In the genomic region with DNA sequence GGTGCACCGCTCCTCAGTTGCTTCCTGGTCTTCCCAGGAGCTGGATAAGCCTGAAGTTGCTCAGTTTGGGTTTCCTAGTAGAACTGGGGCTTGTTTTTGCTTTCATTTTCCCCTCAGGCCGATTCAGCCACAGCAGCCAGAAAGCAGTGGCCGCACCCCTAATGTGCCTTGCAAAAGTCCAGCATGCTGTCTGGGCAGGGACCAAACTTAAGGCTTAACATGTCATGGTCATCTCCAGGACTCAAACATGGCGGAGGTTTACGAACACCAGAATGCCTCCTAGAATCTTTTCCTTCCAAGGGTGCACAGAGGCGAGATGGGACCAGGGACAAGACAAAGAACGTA, we compare ENCODE assay signal across 1 cellular context.
TF ChIP-seq lines count a peak whose summit lies in the region.

No MANE protein-coding gene starts in this region.

TF ChIP-seq in HEK293, 187 proteins besides CTCF, POLR2A, EP300 and RAD21 (continued from another document):
- TF ChIP-seq, protein P1, sequence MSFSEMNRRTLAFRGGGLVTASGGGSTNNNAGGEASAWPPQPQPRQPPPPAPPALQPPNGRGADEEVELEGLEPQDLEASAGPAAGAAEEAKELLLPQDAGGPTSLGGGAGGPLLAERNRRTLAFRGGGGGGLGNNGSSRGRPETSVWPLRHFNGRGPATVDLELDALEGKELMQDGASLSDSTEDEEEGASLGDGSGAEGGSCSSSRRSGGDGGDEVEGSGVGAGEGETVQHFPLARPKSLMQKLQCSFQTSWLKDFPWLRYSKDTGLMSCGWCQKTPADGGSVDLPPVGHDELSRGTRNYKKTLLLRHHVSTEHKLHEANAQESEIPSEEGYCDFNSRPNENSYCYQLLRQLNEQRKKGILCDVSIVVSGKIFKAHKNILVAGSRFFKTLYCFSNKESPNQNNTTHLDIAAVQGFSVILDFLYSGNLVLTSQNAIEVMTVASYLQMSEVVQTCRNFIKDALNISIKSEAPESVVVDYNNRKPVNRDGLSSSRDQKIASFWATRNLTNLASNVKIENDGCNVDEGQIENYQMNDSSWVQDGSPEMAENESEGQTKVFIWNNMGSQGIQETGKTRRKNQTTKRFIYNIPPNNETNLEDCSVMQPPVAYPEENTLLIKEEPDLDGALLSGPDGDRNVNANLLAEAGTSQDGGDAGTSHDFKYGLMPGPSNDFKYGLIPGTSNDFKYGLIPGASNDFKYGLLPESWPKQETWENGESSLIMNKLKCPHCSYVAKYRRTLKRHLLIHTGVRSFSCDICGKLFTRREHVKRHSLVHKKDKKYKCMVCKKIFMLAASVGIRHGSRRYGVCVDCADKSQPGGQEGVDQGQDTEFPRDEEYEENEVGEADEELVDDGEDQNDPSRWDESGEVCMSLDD (tag by site-specific recombination; IDR thresholded peaks at IDR 0.05) = no peak; the same call in 1 of the 2 replicates
- TF ChIP-seq, protein P2, sequence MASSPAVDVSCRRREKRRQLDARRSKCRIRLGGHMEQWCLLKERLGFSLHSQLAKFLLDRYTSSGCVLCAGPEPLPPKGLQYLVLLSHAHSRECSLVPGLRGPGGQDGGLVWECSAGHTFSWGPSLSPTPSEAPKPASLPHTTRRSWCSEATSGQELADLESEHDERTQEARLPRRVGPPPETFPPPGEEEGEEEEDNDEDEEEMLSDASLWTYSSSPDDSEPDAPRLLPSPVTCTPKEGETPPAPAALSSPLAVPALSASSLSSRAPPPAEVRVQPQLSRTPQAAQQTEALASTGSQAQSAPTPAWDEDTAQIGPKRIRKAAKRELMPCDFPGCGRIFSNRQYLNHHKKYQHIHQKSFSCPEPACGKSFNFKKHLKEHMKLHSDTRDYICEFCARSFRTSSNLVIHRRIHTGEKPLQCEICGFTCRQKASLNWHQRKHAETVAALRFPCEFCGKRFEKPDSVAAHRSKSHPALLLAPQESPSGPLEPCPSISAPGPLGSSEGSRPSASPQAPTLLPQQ (tag by site-specific recombination; IDR thresholded peaks at IDR 0.05) = no peak
- TF ChIP-seq, protein P3, sequence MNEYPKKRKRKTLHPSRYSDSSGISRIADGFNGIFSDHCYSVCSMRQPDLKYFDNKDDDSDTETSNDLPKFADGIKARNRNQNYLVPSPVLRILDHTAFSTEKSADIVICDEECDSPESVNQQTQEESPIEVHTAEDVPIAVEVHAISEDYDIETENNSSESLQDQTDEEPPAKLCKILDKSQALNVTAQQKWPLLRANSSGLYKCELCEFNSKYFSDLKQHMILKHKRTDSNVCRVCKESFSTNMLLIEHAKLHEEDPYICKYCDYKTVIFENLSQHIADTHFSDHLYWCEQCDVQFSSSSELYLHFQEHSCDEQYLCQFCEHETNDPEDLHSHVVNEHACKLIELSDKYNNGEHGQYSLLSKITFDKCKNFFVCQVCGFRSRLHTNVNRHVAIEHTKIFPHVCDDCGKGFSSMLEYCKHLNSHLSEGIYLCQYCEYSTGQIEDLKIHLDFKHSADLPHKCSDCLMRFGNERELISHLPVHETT (tag by site-specific recombination; IDR thresholded peaks at IDR 0.05) = no peak
